Comparison of ENCODE assay signal across 21 cellular contexts in the genomic region with DNA sequence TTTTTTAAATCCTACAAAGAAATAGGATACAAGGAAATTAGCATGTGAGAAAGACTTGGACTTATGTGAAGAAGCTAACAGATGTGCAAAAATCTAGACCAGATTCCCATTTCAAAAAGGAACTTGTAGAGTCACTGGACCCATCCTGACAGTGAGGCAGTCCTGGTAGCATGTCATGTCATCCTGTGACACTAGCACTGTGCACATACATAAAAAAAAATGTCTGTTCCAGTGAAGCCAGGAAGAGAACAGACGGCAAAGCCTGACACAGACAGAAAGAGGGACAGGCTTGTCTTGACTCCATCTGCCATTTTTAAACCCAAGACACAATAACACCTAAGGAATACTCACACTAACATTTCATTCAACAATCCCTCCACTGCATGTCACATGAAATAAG.
DNase-seq lines count a peak whose midpoint lies in the region; ATAC-seq and TF ChIP-seq lines count a peak whose summit lies in the region.
"Had no signal": no experiment of that assay in that cellular context is flagged by ENCODE, and none has a peak within 500 bp of the region (broad histone marks: within the 10 kb centered on the region; RNA-seq: fewer than 3 reads in every experiment).

No MANE protein-coding gene starts in this region.

- no peak overlapping the region for H3K9ac ChIP-seq in skeletal muscle tissue (ENCODE audit: low read depth in 1 of 3, low read length in 3 of 3)

- peak; percentile 7 for DNase-seq in DMS53 (lab: John Stamatoyannopoulos, UW)
- DNase-seq in DMS53 treated with DMSO at 0.1 percent for 48 hours (lab: John Stamatoyannopoulos, UW; ENCODE audit: unreplicated experiment): no peak
- no peak for DNase-seq in T-helper 17 cell
- DNase-seq in hepatocyte (ENCODE audit: low spot score): no peak
- no peak for DNase-seq in GM19238 (ENCODE audit: insufficient read length, low spot score)
- DNase-seq in lower leg skin (ENCODE audit: low spot score in 2 of 2): no peak
- no peak for DNase-seq in kidney glomerular epithelial cell (lab: John Stamatoyannopoulos, UW)
- DNase-seq: activated CD4-positive, alpha-beta T cell treated with anti-CD3 and anti-CD28 coated beads, Interleukin-2, amount 50 U/mL, for 4 hours; activated T-cell treated with anti-CD3 and anti-CD28 coated beads, Interleukin-2, amount 50 U/mL, for 48 hours; amygdala; effector CD4-positive, alpha-beta T cell; esophagus squamous epithelium; H9; left ventricle myocardium superior; NCI-H1417 treated with DMSO at 0.1 percent for 48 hours; NCI-H526 treated with DMSO at 0.1 percent for 48 hours; ovary; right lobe of liver had no signal

- peaks cover 3% of the 10 kb centered on the region for H3K36me3 Mint-ChIP-seq in T-helper 17 cell (ENCODE audit: low read depth)

- H3K4me3 Mint-ChIP-seq in T-helper 17 cell: no peak overlapping the region
- H3K4me3 Mint-ChIP-seq: central memory CD8-positive, alpha-beta T cell; H9 had no signal

- no peaks in the 10 kb centered on the region for H3K9me2 ChIP-seq in hepatocyte (replicated peaks; ENCODE audit: insufficient read depth)

- H3K9me3 ChIP-seq in T-helper 17 cell (ENCODE audit: control insufficient read depth, low read length, poor library complexity, severe bottlenecking) (no peaks in the 10 kb centered on the region), hepatocyte (ENCODE audit: low read depth) (no peaks in the 10 kb centered on the region), skeletal muscle tissue (ENCODE audit: control insufficient read depth in 3 of 3, low read length in 3 of 3) (no peaks in the 10 kb centered on the region)
- H3K9me3 ChIP-seq: esophagus squamous epithelium, ovary, right lobe of liver had no signal

- H4K20me1 ChIP-seq in hepatocyte (ENCODE audit: insufficient read depth, poor library complexity, severe bottlenecking): no peaks in the 10 kb centered on the region

- no peaks in the 10 kb centered on the region for H3K27me3 ChIP-seq in hepatocyte
- no peaks in the 10 kb centered on the region for H3K27me3 ChIP-seq in skeletal muscle tissue (ENCODE audit: control insufficient read depth in 3 of 3, insufficient read depth in 3 of 3, low read length in 3 of 3)
- H3K27me3 ChIP-seq: esophagus squamous epithelium, ovary, right lobe of liver had no signal

- H3K27me3 Mint-ChIP-seq in T-helper 17 cell: no peaks in the 10 kb centered on the region
- H3K27me3 Mint-ChIP-seq: central memory CD8-positive, alpha-beta T cell had no signal

- no peak for TF ChIP-seq POLR2A in lower leg skin (IDR thresholded peaks at IDR 0.05)

- H3K79me2 ChIP-seq in hepatocyte: no peaks in the 10 kb centered on the region

- H3K4me1 Mint-ChIP-seq in T-helper 17 cell: peaks cover 18% of the 10 kb centered on the region
- H3K4me1 Mint-ChIP-seq: H9 had no signal

- 63% methylated on average over 1 of the region's 1 CpG for WGBS in hepatocyte (ENCODE audit: low lambda C conversion rate, missing lambda C conversion rate)
- 56 to 86% methylated on average over 1 of the region's 1 CpG for WGBS in lower leg skin, 2 donors

- H3K4me1 ChIP-seq in hepatocyte (ENCODE audit: insufficient read depth) (no peaks in the 10 kb centered on the region), skeletal muscle tissue (ENCODE audit: control insufficient read depth in 3 of 3, insufficient read depth in 3 of 3, low read length in 3 of 3) (peaks cover 26 to 33% (median 28%) of the 10 kb centered on the region in 3 donors)

- TF ChIP-seq CTCF in hepatocyte (IDR thresholded peaks at IDR 0.05; ENCODE audit: poor library complexity) (no peak), lower leg skin (IDR thresholded peaks at IDR 0.05) (no peak)

- no peak for ATAC-seq in T-helper 17 cell
- ATAC-seq: left ventricle myocardium superior, right lobe of liver had no signal

- H2AFZ ChIP-seq in hepatocyte: no peak overlapping the region

- H3K27ac ChIP-seq in hepatocyte: peak overlapping the region; percentile 12
- peak overlapping the region; percentile 78 for H3K27ac ChIP-seq in skeletal muscle tissue (ENCODE audit: low read depth, low read length)
- H3K27ac ChIP-seq: 22Rv1, esophagus squamous epithelium, ovary, right lobe of liver had no signal

- peak overlapping the region; percentile 59 for H3K27ac Mint-ChIP-seq in T-helper 17 cell
- H3K27ac Mint-ChIP-seq: H9 had no signal

- peak overlapping the region; percentile 7 for H3K4me2 ChIP-seq in hepatocyte

- intact Hi-C loops in lower leg skin (cut with DNase I; ENCODE audit: low total_unique reads): no loop called here

- H3K36me3 ChIP-seq in hepatocyte (replicated peaks; ENCODE audit: insufficient read depth, low read depth) (no peaks in the 10 kb centered on the region), skeletal muscle tissue (ENCODE audit: control insufficient read depth in 3 of 3, insufficient read depth in 3 of 3, low read length in 3 of 3) (no peaks in the 10 kb centered on the region)
- H3K36me3 ChIP-seq: esophagus squamous epithelium, ovary, right lobe of liver had no signal

- H3K4me3 ChIP-seq in hepatocyte (no peak overlapping the region), skeletal muscle tissue (ENCODE audit: low read length in 3 of 3) (no peak overlapping the region), lower leg skin (ENCODE audit: low read depth, poor library complexity, severe bottlenecking) (no peak overlapping the region)
- H3K4me3 ChIP-seq: esophagus squamous epithelium, ovary, right lobe of liver had no signal
